Comparison of ENCODE assay signal across 16 cellular contexts in genomic region chr12:104466694-104467345, GRCh38. TPM values are rescaled to one million over a fixed set of nuclear protein-coding genes. Genes with fewer than 3 reads are reported as not detected.
DNase-seq lines count a peak whose midpoint lies in the region; ATAC-seq lines count a peak whose summit lies in the region.
"Had no signal": no experiment of that assay in that cellular context is flagged by ENCODE, and none has a peak within 500 bp of the region (broad histone marks: within the 10 kb centered on the region; RNA-seq: fewer than 3 reads in every experiment).

No MANE protein-coding gene starts in this region.

- peaks cover 47% of the 10 kb centered on the region for H3K36me3 Mint-ChIP-seq in activated CD4-positive, alpha-beta T cell treated with anti-CD3 and anti-CD28 coated beads, Interleukin-2, amount 10 ng/mL, durations not matched to agents 24 days and 14 days (ENCODE audit: low read depth)
- H3K36me3 Mint-ChIP-seq in activated CD4-positive, alpha-beta T cell treated with anti-CD3 and anti-CD28 coated beads for 36 hours (ENCODE audit: low read depth): peaks cover 23% of the 10 kb centered on the region
- H3K36me3 Mint-ChIP-seq in activated T-helper 17 cell treated with anti-CD3 and anti-CD28 coated beads, Interleukin-2, amount 50 U/mL, for 72 hours (ENCODE audit: low read depth): no peaks in the 10 kb centered on the region
- peaks cover 0 to 4% (median 0%) of the 10 kb centered on the region in 3 donors for H3K36me3 Mint-ChIP-seq in naive thymus-derived CD8-positive, alpha-beta T cell

- H3K27ac Mint-ChIP-seq in activated CD4-positive, alpha-beta T cell treated with anti-CD3 and anti-CD28 coated beads, Interleukin-2, amount 10 ng/mL, durations not matched to agents 24 days and 14 days: peak overlapping the region; percentile 1
- H3K27ac Mint-ChIP-seq in activated CD4-positive, alpha-beta T cell treated with anti-CD3 and anti-CD28 coated beads for 36 hours: no peak overlapping the region
- no peak overlapping the region for H3K27ac Mint-ChIP-seq in activated T-helper 17 cell treated with anti-CD3 and anti-CD28 coated beads, Interleukin-2, amount 50 U/mL, for 72 hours
- H3K27ac Mint-ChIP-seq in naive thymus-derived CD8-positive, alpha-beta T cell: peak overlapping the region in 9 of 10 donors; percentile 34 to 98 (median 80)

- peak overlapping the region; percentile 19 for H3K4me3 ChIP-seq in Jurkat, Clone E6-1 (ENCODE audit: low read length)
- H3K4me3 ChIP-seq: right atrium auricular region, SJSA1 had no signal

- intact Hi-C loops in activated CD4-positive, alpha-beta T cell treated with anti-CD3 and anti-CD28 coated beads, Interleukin-2, amount 10 ng/mL, durations not matched to agents 24 days and 14 days (cut with micrococcal nuclease): no loop called here
- intact Hi-C loops in activated CD4-positive, alpha-beta T cell treated with anti-CD3 and anti-CD28 coated beads for 36 hours (cut with DNase I, micrococcal nuclease): no loop called here

- no peak for DNase-seq in activated CD4-positive, alpha-beta T cell treated with anti-CD3 and anti-CD28 coated beads, Interleukin-2, amount 10 ng/mL, durations not matched to agents 24 days and 14 days
- no peak for DNase-seq in activated CD4-positive, alpha-beta T cell treated with anti-CD3 and anti-CD28 coated beads for 36 hours
- no peak for DNase-seq in Jurkat, Clone E6-1 (ENCODE audit: low read depth, low spot score)
- no peak for DNase-seq in naive thymus-derived CD8-positive, alpha-beta T cell
- DNase-seq in NCI-H1930 (lab: John Stamatoyannopoulos, UW) (no peak), NCI-H748 (lab: John Stamatoyannopoulos, UW; ENCODE audit: unreplicated experiment) (no peak)
- DNase-seq: activated effector memory CD4-positive, alpha-beta T cell treated with anti-CD3 and anti-CD28 coated beads, Interleukin-2, amount 50 U/mL, for 16 hours; aorta; left cardiac atrium; NCI-H2029 treated with DMSO at 0.1 percent for 48 hours; NCI-H524 treated with DMSO at 0.1 percent for 48 hours; nucleus accumbens had no signal

- peak overlapping the region; percentile 38 for H3K4me3 Mint-ChIP-seq in activated CD4-positive, alpha-beta T cell treated with anti-CD3 and anti-CD28 coated beads, Interleukin-2, amount 10 ng/mL, durations not matched to agents 24 days and 14 days
- no peak overlapping the region for H3K4me3 Mint-ChIP-seq in activated CD4-positive, alpha-beta T cell treated with anti-CD3 and anti-CD28 coated beads for 36 hours
- peak overlapping the region; percentile 12 for H3K4me3 Mint-ChIP-seq in activated T-helper 17 cell treated with anti-CD3 and anti-CD28 coated beads, Interleukin-2, amount 50 U/mL, for 72 hours
- peak overlapping the region in 9 of 10 donors; percentile 9 to 77 (median 49) for H3K4me3 Mint-ChIP-seq in naive thymus-derived CD8-positive, alpha-beta T cell

- ATAC-seq in activated CD4-positive, alpha-beta T cell treated with anti-CD3 and anti-CD28 coated beads for 36 hours: no peak
- ATAC-seq in activated T-helper 17 cell treated with anti-CD3 and anti-CD28 coated beads, Interleukin-2, amount 50 U/mL, for 72 hours (replicated peaks): no peak
- no peak for ATAC-seq in naive thymus-derived CD8-positive, alpha-beta T cell
- ATAC-seq in GM18511 (IDR thresholded peaks at IDR 0.05; ENCODE audit: unreplicated experiment): no peak
- ATAC-seq: left cardiac atrium had no signal

- peaks cover 6% of the 10 kb centered on the region for H3K9me3 Mint-ChIP-seq in activated CD4-positive, alpha-beta T cell treated with anti-CD3 and anti-CD28 coated beads, Interleukin-2, amount 10 ng/mL, durations not matched to agents 24 days and 14 days
- peaks cover 13% of the 10 kb centered on the region for H3K9me3 Mint-ChIP-seq in activated CD4-positive, alpha-beta T cell treated with anti-CD3 and anti-CD28 coated beads for 36 hours (ENCODE audit: low read depth)
- no peaks in the 10 kb centered on the region for H3K9me3 Mint-ChIP-seq in activated T-helper 17 cell treated with anti-CD3 and anti-CD28 coated beads, Interleukin-2, amount 50 U/mL, for 72 hours
- H3K9me3 Mint-ChIP-seq in naive thymus-derived CD8-positive, alpha-beta T cell: peaks cover 0 to 9% (median 0%) of the 10 kb centered on the region in 9 donors

- POLR2A ChIA-PET in activated CD4-positive, alpha-beta T cell treated with anti-CD3 and anti-CD28 coated beads for 36 hours (lab: Charles Lee): no interaction called here
- POLR2A ChIA-PET in naive thymus-derived CD8-positive, alpha-beta T cell (lab: Charles Lee): interaction anchor here (1.2 kb wide), 1 partner anchor 10 kb away, joined by 6 read pairs; the partner anchor contains the start of gene CHST11

- CTCF ChIA-PET in activated CD4-positive, alpha-beta T cell treated with anti-CD3 and anti-CD28 coated beads for 36 hours (lab: Charles Lee): interaction anchor here (1.1 to 2.0 kb wide), 2 partner anchors 10 to 11 kb away, joined by 4 to 8 read pairs; partner anchors contain the start of gene CHST11

- peaks cover 70% of the 10 kb centered on the region for H3K4me1 Mint-ChIP-seq in activated CD4-positive, alpha-beta T cell treated with anti-CD3 and anti-CD28 coated beads, Interleukin-2, amount 10 ng/mL, durations not matched to agents 24 days and 14 days
- H3K4me1 Mint-ChIP-seq in activated CD4-positive, alpha-beta T cell treated with anti-CD3 and anti-CD28 coated beads for 36 hours: peaks cover 85% of the 10 kb centered on the region
- H3K4me1 Mint-ChIP-seq in activated T-helper 17 cell treated with anti-CD3 and anti-CD28 coated beads, Interleukin-2, amount 50 U/mL, for 72 hours: peaks cover 39% of the 10 kb centered on the region
- peaks cover 46 to 97% (median 92%) of the 10 kb centered on the region in 4 donors for H3K4me1 Mint-ChIP-seq in naive thymus-derived CD8-positive, alpha-beta T cell

- no peaks in the 10 kb centered on the region for H3K27me3 Mint-ChIP-seq in activated CD4-positive, alpha-beta T cell treated with anti-CD3 and anti-CD28 coated beads, Interleukin-2, amount 10 ng/mL, durations not matched to agents 24 days and 14 days
- no peaks in the 10 kb centered on the region for H3K27me3 Mint-ChIP-seq in activated CD4-positive, alpha-beta T cell treated with anti-CD3 and anti-CD28 coated beads for 36 hours
- H3K27me3 Mint-ChIP-seq in activated T-helper 17 cell treated with anti-CD3 and anti-CD28 coated beads, Interleukin-2, amount 50 U/mL, for 72 hours: no peaks in the 10 kb centered on the region
- H3K27me3 Mint-ChIP-seq in naive thymus-derived CD8-positive, alpha-beta T cell: no peaks in the 10 kb centered on the region

RNA-seq across cellular contexts. Expression of gene CHST11, which starts 10.1 kb away (rescaled TPM):
- 44.9 and 46.2 TPM in 2 replicates for total RNA-seq in activated CD4-positive, alpha-beta T cell treated with anti-CD3 and anti-CD28 coated beads, Interleukin-2, amount 10 ng/mL, durations not matched to agents 24 days and 14 days
- 10 to 100 TPM; 33.3 to 33.6 TPM for total RNA-seq in activated CD4-positive, alpha-beta T cell treated with anti-CD3 and anti-CD28 coated beads for 36 hours
- 104 TPM for polyA plus RNA-seq in Jurkat, Clone E6-1 (2012; ENCODE audit: insufficient read depth, insufficient read length)
- total RNA-seq in activated T-helper 17 cell treated with anti-CD3 and anti-CD28 coated beads, Interleukin-2, amount 50 U/mL, for 72 hours: 10 to 100 TPM; 36.2 to 61.7 TPM
- total RNA-seq in naive thymus-derived CD8-positive, alpha-beta T cell: 10 to 100 TPM; 26.8 to 28.4 TPM
- 10 to 100 TPM; 23.1 to 35.6 (median 26.1) TPM for polyA plus RNA-seq in naive thymus-derived CD8-positive, alpha-beta T cell

Comparison
In these comparisons a context has a peak if more than half of its experiments do, and no peak if none do; other contexts are left out.
1. H3K27ac Mint-ChIP-seq: peak in activated CD4-positive, alpha-beta T cell treated with anti-CD3 and anti-CD28 coated beads, Interleukin-2, amount 10 ng/mL, durations not matched to agents 24 days and 14 days (single experiment) and naive thymus-derived CD8-positive, alpha-beta T cell (9 of 10); none in activated CD4-positive, alpha-beta T cell treated with anti-CD3 and anti-CD28 coated beads for 36 hours (single experiment) and activated T-helper 17 cell treated with anti-CD3 and anti-CD28 coated beads, Interleukin-2, amount 50 U/mL, for 72 hours (single experiment).